In the genomic region with DNA sequence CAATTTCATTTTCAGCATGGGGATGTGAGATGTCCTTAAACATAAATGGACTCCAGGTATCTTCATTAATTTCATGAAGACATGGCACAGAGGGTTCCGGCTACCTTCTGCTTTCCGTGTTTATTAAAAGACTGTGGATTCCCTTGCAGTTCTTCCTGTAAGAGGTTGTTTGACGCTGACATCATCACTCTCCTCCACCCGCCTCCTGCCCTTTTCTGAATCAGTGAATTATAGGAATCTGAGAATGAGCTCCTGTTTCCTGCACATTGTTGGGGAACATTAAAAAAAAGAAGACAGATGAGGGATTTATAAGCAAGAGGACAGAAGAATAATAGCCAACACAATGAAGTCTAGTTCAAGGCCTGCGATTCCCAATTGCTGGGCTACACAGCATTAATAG, we compare ENCODE assay signal across 13 cellular contexts.
DNase-seq lines count a peak whose midpoint lies in the region; ATAC-seq and TF ChIP-seq lines count a peak whose summit lies in the region.
"Had no signal": no experiment of that assay in that cellular context is flagged by ENCODE, and none has a peak within 500 bp of the region (broad histone marks: within the 10 kb centered on the region; RNA-seq: fewer than 3 reads in every experiment).

No MANE protein-coding gene starts in this region.

- intact Hi-C loops in sigmoid colon (cut with DNase I), result no loop called here

- H3K4me1 ChIP-seq in sigmoid colon, result peaks cover 0 to 87% (median 83%) of the 10 kb centered on the region in 4 donors

- no peaks in the 10 kb centered on the region for H3K9me3 ChIP-seq in sigmoid colon

- no peak overlapping the region for H3K4me3 ChIP-seq in sigmoid colon

- H3K36me3 ChIP-seq in sigmoid colon, result no peaks in the 10 kb centered on the region

- no peak for TF ChIP-seq POLR2A in sigmoid colon (IDR thresholded peaks at IDR 0.05)

- TF ChIP-seq EP300 in sigmoid colon (IDR thresholded peaks at IDR 0.05), result no peak

- TF ChIP-seq CTCF in sigmoid colon (IDR thresholded peaks at IDR 0.05), result no peak

- WGBS in sigmoid colon, 2 donors, result 81 to 82% methylated on average over 5 of the region's 5 CpGs

- no peaks in the 10 kb centered on the region for H3K27me3 ChIP-seq in sigmoid colon

- H3K27ac ChIP-seq in sigmoid colon, result peak overlapping the region; percentile 6 to 70 (median 65)

- no peak for ATAC-seq in GM18861 (IDR thresholded peaks at IDR 0.05; ENCODE audit: unreplicated experiment)
- ATAC-seq: activated CD8-positive, alpha-beta T cell treated with anti-CD3 and anti-CD28 coated beads, Interleukin-2, amount 10 ng/mL, durations not matched to agents 7 days and 5 days had no signal

- DNase-seq in HCEC 1CT, result peak; percentile 61
- peak; percentile 87 for DNase-seq in astrocyte of the hippocampus (ENCODE audit: low read depth, low spot score)
- DNase-seq in glomerular visceral epithelial cell (ENCODE audit: extremely low spot score), result peak; percentile 76
- no peak for DNase-seq in sigmoid colon
- no peak for DNase-seq in GM19240 (ENCODE audit: insufficient read length, low spot score)
- no peak for DNase-seq in NOMO-1 treated with DMSO at 0.1 percent for 48 hours (lab: John Stamatoyannopoulos, UW; ENCODE audit: unreplicated experiment)
- DNase-seq in effector CD4-positive, alpha-beta T cell, result no peak
- DNase-seq: activated CD8-positive, alpha-beta T cell treated with anti-CD3 and anti-CD28 coated beads, Interleukin-2, amount 10 ng/mL, durations not matched to agents 7 days and 5 days; activated naive CD4-positive, alpha-beta T cell treated with anti-CD3 and anti-CD28 coated beads, Interleukin-2, amount 10 ng/mL, durations not matched to agents 7 days and 5 days; CD4-positive, CD25-positive, alpha-beta regulatory T cell; cortex of kidney; NCI-H187 treated with DMSO at 0.1 percent for 48 hours had no signal

Comparison
In these comparisons a context has a peak if more than half of its experiments do, and no peak if none do; other contexts are left out.
1. DNase-seq: peak in HCEC 1CT (single experiment), astrocyte of the hippocampus (single experiment) and glomerular visceral epithelial cell (single experiment); none in sigmoid colon (single experiment), GM19240 (single experiment), NOMO-1 treated with DMSO at 0.1 percent for 48 hours (single experiment) and effector CD4-positive, alpha-beta T cell (single experiment).